Comparison of ENCODE assay signal across 9 cellular contexts in the genomic region with DNA sequence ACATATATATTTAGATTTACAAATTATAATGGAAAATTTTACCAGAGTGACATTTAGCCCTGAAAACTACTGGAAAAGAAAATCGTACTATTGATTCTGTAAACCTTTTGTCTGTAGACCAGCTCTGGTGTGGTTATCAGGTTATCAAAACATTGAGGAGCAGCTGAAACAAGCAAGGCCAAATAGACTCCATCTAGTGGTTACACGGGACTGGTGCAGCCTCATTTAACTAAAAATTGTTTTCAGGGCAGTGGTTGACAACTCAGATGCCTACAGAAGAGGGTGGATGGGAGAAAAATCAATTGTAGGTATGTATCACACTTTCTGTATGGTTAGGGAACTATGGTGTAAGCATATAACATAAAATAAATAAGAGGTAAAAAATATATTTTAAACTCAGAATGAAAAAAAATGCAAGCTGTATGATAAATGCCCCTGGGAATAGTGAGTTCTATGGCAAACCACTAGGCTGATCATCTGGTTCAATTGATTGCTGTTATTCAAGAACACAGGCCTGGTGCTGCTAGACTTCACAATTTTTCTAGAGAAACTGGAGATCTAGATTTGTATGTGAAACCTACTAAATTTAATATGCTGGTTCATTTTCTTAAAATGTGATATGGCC. TPM values are rescaled to one million over a fixed set of nuclear protein-coding genes. Genes with fewer than 3 reads are reported as not detected.
A peak's percentile ranks its signal among the peaks of the same experiment; 100 is the strongest.
DNase-seq lines count a peak whose midpoint lies in the region; ATAC-seq, FAIRE-seq and TF ChIP-seq lines count a peak whose summit lies in the region.
"Had no signal": no experiment of that assay in that cellular context is flagged by ENCODE, and none has a peak within 500 bp of the region (broad histone marks: within the 10 kb centered on the region; RNA-seq: fewer than 3 reads in every experiment).

No MANE protein-coding gene starts in this region.

- no peak for FAIRE-seq in kidney (lab: Jason Lieb, UNC)

- DNase-seq in DMS 273 treated with DMSO at 0.1 percent for 48 hours (lab: John Stamatoyannopoulos, UW) (peak; percentile 16), NCI-H446 (lab: John Stamatoyannopoulos, UW) (peak; percentile 53 to 73), brain microvascular endothelial cell (peak; percentile 62), kidney (no peak)
- no peak for DNase-seq in activated T-cell treated with anti-CD3 and anti-CD28 coated beads, Interleukin-2, amount 50 U/mL, for 4 hours
- no peak for DNase-seq in effector memory CD4-positive, alpha-beta T cell

- H3K36me3 ChIP-seq in brain microvascular endothelial cell (replicated peaks) (no peaks in the 10 kb centered on the region), kidney (ENCODE audit: control insufficient read depth in 1 of 2, insufficient read depth in 2 of 2, low read length in 2 of 2) (no peaks in the 10 kb centered on the region)
- H3K36me3 ChIP-seq in effector memory CD4-positive, alpha-beta T cell (ENCODE audit: control insufficient read depth, insufficient read depth, low read length), result no peaks in the 10 kb centered on the region

- peaks cover 11% of the 10 kb centered on the region for H3K9me3 Mint-ChIP-seq in activated T-cell treated with anti-CD3 and anti-CD28 coated beads, Interleukin-2, amount 50 U/mL, for 4 hours

- in situ Hi-C loops in brain microvascular endothelial cell (cut with HindIII; ENCODE audit: low pct_ligation_motif_present, low sequenced_read_pairs), result no loop called here

- H3K4me3 Mint-ChIP-seq in activated T-cell treated with anti-CD3 and anti-CD28 coated beads, Interleukin-2, amount 50 U/mL, for 4 hours, result no peak overlapping the region

- TF ChIP-seq CTCF in brain microvascular endothelial cell (IDR thresholded peaks at IDR 0.05; ENCODE audit: low read depth, low read length, missing control alignments), result peak; percentile 90
- peak; percentile 78 for TF ChIP-seq CTCF in kidney (IDR thresholded peaks at IDR 0.05; ENCODE audit: borderline replicate concordance, extremely low read depth, insufficient read depth)

- H3K9ac ChIP-seq in kidney (ENCODE audit: low read length in 2 of 2), result no peak overlapping the region

- no peaks in the 10 kb centered on the region for H3K27me3 Mint-ChIP-seq in activated T-cell treated with anti-CD3 and anti-CD28 coated beads, Interleukin-2, amount 50 U/mL, for 4 hours (ENCODE audit: low read depth)

- no peaks in the 10 kb centered on the region for H3K4me1 ChIP-seq in kidney (ENCODE audit: control insufficient read depth in 1 of 2, insufficient read depth in 1 of 2, low read depth in 1 of 2, low read length in 2 of 2)
- H3K4me1 ChIP-seq in effector memory CD4-positive, alpha-beta T cell (ENCODE audit: control insufficient read depth, insufficient read depth, low read length, poor library complexity, severe bottlenecking), result no peaks in the 10 kb centered on the region

- intact Hi-C loops in kidney (cut with DNase I), result no loop called here

- no peaks in the 10 kb centered on the region for H3K4me1 Mint-ChIP-seq in activated T-cell treated with anti-CD3 and anti-CD28 coated beads, Interleukin-2, amount 50 U/mL, for 4 hours (ENCODE audit: low read depth)

- H3K27ac ChIP-seq in brain microvascular endothelial cell, result no peak overlapping the region
- H3K27ac ChIP-seq in kidney (ENCODE audit: low read depth in 2 of 2, low read length in 2 of 2), result no peak overlapping the region
- H3K27ac ChIP-seq in effector memory CD4-positive, alpha-beta T cell (ENCODE audit: insufficient read depth, low read length, poor library complexity, severe bottlenecking), result no peak overlapping the region

- H3K4me3 ChIP-seq in brain microvascular endothelial cell (ENCODE audit: low read depth, low read length) (no peak overlapping the region), kidney (ENCODE audit: low read length in 2 of 2) (no peak overlapping the region)
- no peak overlapping the region for H3K4me3 ChIP-seq in effector memory CD4-positive, alpha-beta T cell (ENCODE audit: insufficient read depth, low read depth, low read length, poor library complexity, severe bottlenecking)

- H3K36me3 Mint-ChIP-seq in activated T-cell treated with anti-CD3 and anti-CD28 coated beads, Interleukin-2, amount 50 U/mL, for 4 hours (ENCODE audit: insufficient read depth), result no peaks in the 10 kb centered on the region

- peak; percentile 80 for ATAC-seq in GM19468 (IDR thresholded peaks at IDR 0.05; ENCODE audit: extremely low read depth, unreplicated experiment)
- ATAC-seq in HG03439 (IDR thresholded peaks at IDR 0.05; ENCODE audit: unreplicated experiment), result peak; percentile 99
- ATAC-seq in activated T-cell treated with anti-CD3 and anti-CD28 coated beads, Interleukin-2, amount 50 U/mL, for 4 hours, result no peak

- H3K9me3 ChIP-seq in kidney (ENCODE audit: control insufficient read depth in 1 of 2, low read length in 2 of 2), result no peaks in the 10 kb centered on the region
- no peaks in the 10 kb centered on the region for H3K9me3 ChIP-seq in effector memory CD4-positive, alpha-beta T cell (ENCODE audit: control insufficient read depth, low read length)

- no peaks in the 10 kb centered on the region for H3K27me3 ChIP-seq in brain microvascular endothelial cell (replicated peaks)
- no peaks in the 10 kb centered on the region for H3K27me3 ChIP-seq in effector memory CD4-positive, alpha-beta T cell (replicated peaks; ENCODE audit: control insufficient read depth, insufficient read depth, low read length, poor library complexity, severe bottlenecking)

RNA-seq across cellular contexts. Expression of gene ACSS3, which starts 51.2 kb away (rescaled TPM):
- 21.2 TPM for total RNA-seq in kidney
- 18.9 TPM for polyA plus RNA-seq in kidney (ENCODE audit: insufficient read depth, low read depth, low replicate concordance)
- under 1 TPM in 1 of 3 donors, not detected in 2; 0.11 TPM for total RNA-seq in activated T-cell treated with anti-CD3 and anti-CD28 coated beads, Interleukin-2, amount 50 U/mL, for 4 hours
- total RNA-seq: T-helper 2 cell treated with Interferon-gamma antibody and Interleukin-4, amounts not matched to agents 100 ng/mL and 5 ng/mL, for 36 hours had no signal

Comparison
In these comparisons a context has a peak if more than half of its experiments do, and no peak if none do; other contexts are left out.
1. DNase-seq: peak in DMS 273 treated with DMSO at 0.1 percent for 48 hours (single experiment), NCI-H446 (2 of 2) and brain microvascular endothelial cell (single experiment); none in kidney (single experiment), activated T-cell treated with anti-CD3 and anti-CD28 coated beads, Interleukin-2, amount 50 U/mL, for 4 hours (single experiment) and effector memory CD4-positive, alpha-beta T cell (0 of 3).
2. ATAC-seq: peak in GM19468 (single experiment) and HG03439 (single experiment); none in activated T-cell treated with anti-CD3 and anti-CD28 coated beads, Interleukin-2, amount 50 U/mL, for 4 hours (0 of 2).
3. RNA of gene ACSS3, which starts 51.2 kb away (total RNA-seq): 21.2 TPM in kidney (single experiment); 0.11 TPM in activated T-cell treated with anti-CD3 and anti-CD28 coated beads, Interleukin-2, amount 50 U/mL, for 4 hours; every median in the first group is over 10 times any median in the second.